Comparison of ENCODE assay signal across 8 cellular contexts in the genomic region with DNA sequence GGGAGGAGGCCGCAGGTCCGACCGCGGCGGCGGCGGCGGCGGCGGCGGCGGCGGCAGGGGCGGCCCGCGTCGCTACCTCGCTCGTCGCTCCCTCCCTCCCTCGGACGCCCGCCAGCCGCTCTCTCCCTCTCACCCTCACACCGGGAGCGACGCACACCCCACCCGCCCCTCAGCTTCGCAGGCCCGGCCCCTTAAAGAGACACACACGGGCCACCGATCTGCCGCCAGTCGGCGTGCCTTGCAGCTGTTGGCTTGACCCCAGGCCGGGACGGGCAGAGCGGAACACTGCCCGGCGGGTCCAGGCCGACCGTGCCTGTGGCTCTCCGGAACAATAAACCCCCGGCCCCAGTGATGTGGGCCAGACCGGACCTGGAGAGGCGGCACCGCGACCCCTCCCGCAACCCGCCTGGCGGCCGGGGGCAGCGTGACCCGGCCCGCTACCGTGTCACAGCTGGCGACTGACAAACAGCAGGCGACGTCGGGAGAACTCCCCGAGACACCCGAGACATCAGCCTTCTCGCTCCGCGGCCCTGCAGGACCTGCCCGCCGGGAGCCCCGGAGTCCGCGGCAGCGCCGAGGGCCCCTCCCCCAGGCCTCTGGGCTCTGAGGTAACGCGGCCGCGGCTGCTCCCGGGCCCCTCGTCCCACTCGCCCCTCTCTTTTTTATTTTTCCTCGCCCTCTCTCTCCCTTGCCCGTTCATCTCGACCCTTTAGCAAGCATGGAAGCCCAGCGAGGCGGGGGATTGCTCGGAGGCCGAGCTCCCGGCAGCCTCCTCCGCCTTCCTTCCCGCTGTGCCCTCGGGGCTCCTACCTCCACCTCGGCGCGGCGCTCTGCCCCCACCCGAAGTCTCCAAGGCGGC. TPM values are rescaled to one million over a fixed set of nuclear protein-coding genes. Genes with fewer than 3 reads are reported as not detected.
DNase-seq lines count a peak whose midpoint lies in the region; ATAC-seq, FAIRE-seq and TF ChIP-seq lines count a peak whose summit lies in the region.

A gene with protein sequence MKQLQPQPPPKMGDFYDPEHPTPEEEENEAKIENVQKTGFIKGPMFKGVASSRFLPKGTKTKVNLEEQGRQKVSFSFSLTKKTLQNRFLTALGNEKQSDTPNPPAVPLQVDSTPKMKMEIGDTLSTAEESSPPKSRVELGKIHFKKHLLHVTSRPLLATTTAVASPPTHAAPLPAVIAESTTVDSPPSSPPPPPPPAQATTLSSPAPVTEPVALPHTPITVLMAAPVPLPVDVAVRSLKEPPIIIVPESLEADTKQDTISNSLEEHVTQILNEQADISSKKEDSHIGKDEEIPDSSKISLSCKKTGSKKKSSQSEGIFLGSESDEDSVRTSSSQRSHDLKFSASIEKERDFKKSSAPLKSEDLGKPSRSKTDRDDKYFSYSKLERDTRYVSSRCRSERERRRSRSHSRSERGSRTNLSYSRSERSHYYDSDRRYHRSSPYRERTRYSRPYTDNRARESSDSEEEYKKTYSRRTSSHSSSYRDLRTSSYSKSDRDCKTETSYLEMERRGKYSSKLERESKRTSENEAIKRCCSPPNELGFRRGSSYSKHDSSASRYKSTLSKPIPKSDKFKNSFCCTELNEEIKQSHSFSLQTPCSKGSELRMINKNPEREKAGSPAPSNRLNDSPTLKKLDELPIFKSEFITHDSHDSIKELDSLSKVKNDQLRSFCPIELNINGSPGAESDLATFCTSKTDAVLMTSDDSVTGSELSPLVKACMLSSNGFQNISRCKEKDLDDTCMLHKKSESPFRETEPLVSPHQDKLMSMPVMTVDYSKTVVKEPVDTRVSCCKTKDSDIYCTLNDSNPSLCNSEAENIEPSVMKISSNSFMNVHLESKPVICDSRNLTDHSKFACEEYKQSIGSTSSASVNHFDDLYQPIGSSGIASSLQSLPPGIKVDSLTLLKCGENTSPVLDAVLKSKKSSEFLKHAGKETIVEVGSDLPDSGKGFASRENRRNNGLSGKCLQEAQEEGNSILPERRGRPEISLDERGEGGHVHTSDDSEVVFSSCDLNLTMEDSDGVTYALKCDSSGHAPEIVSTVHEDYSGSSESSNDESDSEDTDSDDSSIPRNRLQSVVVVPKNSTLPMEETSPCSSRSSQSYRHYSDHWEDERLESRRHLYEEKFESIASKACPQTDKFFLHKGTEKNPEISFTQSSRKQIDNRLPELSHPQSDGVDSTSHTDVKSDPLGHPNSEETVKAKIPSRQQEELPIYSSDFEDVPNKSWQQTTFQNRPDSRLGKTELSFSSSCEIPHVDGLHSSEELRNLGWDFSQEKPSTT (N-terminal part only) (minus strand): TSS at position 124 of the 859 bp plus-strand sequence. CDS start 189 bp downstream, outside the sequence.

- TF ChIP-seq RAD21 in H1 (IDR thresholded peaks at IDR 0.05 in 1 of 2, conservative IDR thresholded peaks at IDR 0.05 in 1 of 2; ENCODE audit: low read depth in 2 of 2, low read length in 2 of 2) = peak; percentile 39 to 50; a peak in 3 of 4 replicates

- H3K9ac ChIP-seq in H1 (replicated peaks in 1 of 4; ENCODE audit: extremely low read depth in 1 of 4, low read depth in 3 of 4, low read length in 3 of 4) (peak within 1 kb of the TSS; percentile 84 to 97 (median 89)), mesendoderm (ENCODE audit: low read length) (peak within 1 kb of the TSS; percentile 97)

- no peak within 1 kb of the TSS for H2BK20ac ChIP-seq in H1 (ENCODE audit: low read length)

- no peak; a peak in 1 of 3 replicates for TF ChIP-seq EP300 in H1 (IDR thresholded peaks at IDR 0.05; ENCODE audit: borderline replicate concordance in 1 of 2, low read depth in 2 of 2, low read length in 2 of 2)

- peak within 1 kb of the TSS; percentile 78 for H3K18ac ChIP-seq in H1 (ENCODE audit: extremely low read depth, low read length)
- peak within 1 kb of the TSS; percentile 95 for H3K18ac ChIP-seq in mesendoderm (ENCODE audit: low read length)

- CTCF ChIA-PET in H1 (lab: Charles Lee; ENCODE audit: partially characterized antibody) = interaction anchor here (0.8 to 1.2 kb wide), 4 partner anchors 17 to 77 kb away, joined by 3 read pairs; no protein-coding TSS in a partner anchor

- peaks cover 32 to 56% of the 10 kb centered on the region in 2 experiments for H3K79me2 ChIP-seq in H1 (ENCODE audit: control insufficient read depth in 1 of 2, insufficient read depth in 2 of 2, low read length in 2 of 2)
- peaks cover 53% of the 10 kb centered on the region for H3K79me2 ChIP-seq in mesendoderm (ENCODE audit: control insufficient read depth, insufficient read depth, low read length)

- H2BK12ac ChIP-seq in H1 (ENCODE audit: low read depth, low read length) = no peak within 1 kb of the TSS

- peak; percentile 85 for DNase-seq in CMK (ENCODE audit: low read depth)
- DNase-seq in HPDE6-E6E7 (ENCODE audit: extremely low spot score) = peak; percentile 50
- peak; percentile 91 for DNase-seq in NOMO-1 treated with DMSO at 0.1 percent for 48 hours (lab: John Stamatoyannopoulos, UW; ENCODE audit: unreplicated experiment)
- DNase-seq in activated CD8-positive, alpha-beta memory T cell treated with anti-CD3 and anti-CD28 coated beads for 48 hours (ENCODE audit: low read depth in 2 of 3, low spot score in 2 of 3) = peak; percentile 66 to 82 (median 74)
- DNase-seq in H1 (ENCODE audit: low read depth in 1 of 2, low spot score in 2 of 2) = peak; percentile 81 to 87
- peak; percentile 97 for DNase-seq in mesendoderm
- peak; percentile 77 for DNase-seq in stimulated activated CD8-positive, alpha-beta memory T cell treated with anti-CD3 and anti-CD28 coated beads, Interleukin-12 subunit alpha, Interleukin-12 subunit beta, amount 100 ng/mL, for 4 hours (ENCODE audit: low read depth)

- H3K23ac ChIP-seq in H1 (ENCODE audit: insufficient read length) = no peak within 1 kb of the TSS
- peak within 1 kb of the TSS; percentile 97 for H3K23ac ChIP-seq in mesendoderm (ENCODE audit: low read length)

- no peaks in the 10 kb centered on the region for H3K9me3 ChIP-seq in H1 (ENCODE audit: insufficient read depth in 2 of 2, low read depth in 1 of 2, low read length in 1 of 2)

- H4K5ac ChIP-seq in H1 (ENCODE audit: insufficient read length, low read depth, low read length) (peak within 1 kb of the TSS; percentile 88), mesendoderm (ENCODE audit: low read length) (no peak within 1 kb of the TSS)

- H2BK15ac ChIP-seq in H1 (ENCODE audit: low read length) (no peak within 1 kb of the TSS), mesendoderm (replicated peaks; ENCODE audit: low read depth) (no peak within 1 kb of the TSS)

- H3K27ac ChIP-seq in H1 (ENCODE audit: low read depth, low read length) (peak within 1 kb of the TSS; percentile 76), mesendoderm (ENCODE audit: low read depth, low read length) (peak within 1 kb of the TSS; percentile 99)

- H3K56ac ChIP-seq in H1 (replicated peaks; ENCODE audit: insufficient read length, low read depth, low read length) (peak within 1 kb of the TSS; percentile 86), mesendoderm (ENCODE audit: low read length) (peak within 1 kb of the TSS; percentile 92)

- H4K8ac ChIP-seq in H1 (ENCODE audit: extremely low read depth, insufficient read depth, low read length) (peak within 1 kb of the TSS; percentile 98), mesendoderm (ENCODE audit: low read depth, low read length) (peak within 1 kb of the TSS; percentile 57)

- H3K23me2 ChIP-seq in H1 (ENCODE audit: low read depth, low read length) = peaks cover 3% of the 10 kb centered on the region; the same call in 1 of the 2 replicates

- H3K14ac ChIP-seq in H1 (ENCODE audit: insufficient read length) = no peak within 1 kb of the TSS

- FAIRE-seq in H1 (lab: Jason Lieb, UNC) = no peak

- H3K4ac ChIP-seq in H1 (replicated peaks; ENCODE audit: insufficient read length, low read depth, low read length) (peak within 1 kb of the TSS; percentile 53), mesendoderm (ENCODE audit: low read depth, low read length) (peak within 1 kb of the TSS; percentile 99)

- ATAC-seq in GM19455 (IDR thresholded peaks at IDR 0.05; ENCODE audit: unreplicated experiment) = peak; percentile 70

- peak within 1 kb of the TSS; percentile 67 to 74 for H3K4me2 ChIP-seq in H1 (ENCODE audit: insufficient read depth in 1 of 2, low read depth in 2 of 2, low read length in 2 of 2)
- H3K4me2 ChIP-seq in mesendoderm (ENCODE audit: low read length) = peak within 1 kb of the TSS; percentile 80

- TF ChIP-seq CTCF in H1 (IDR thresholded peaks at IDR 0.05; ENCODE audit: control extremely low read depth in 1 of 3, insufficient read depth in 1 of 3, low read depth in 1 of 3, low read length in 3 of 3) = peak; percentile 20 to 33 (median 31)

- H3K36me3 ChIP-seq in H1 (ENCODE audit: control insufficient read depth in 2 of 4, insufficient read depth in 4 of 4, low read length in 3 of 4) (no peaks in the 10 kb centered on the region), mesendoderm (ENCODE audit: control insufficient read depth, insufficient read depth, low read length) (no peaks in the 10 kb centered on the region)

- H3K27me3 ChIP-seq in H1 (replicated peaks in 1 of 4; ENCODE audit: control insufficient read depth in 3 of 4, extremely low read depth in 1 of 4, insufficient read depth in 3 of 4, low read length in 3 of 4) (no peaks in the 10 kb centered on the region), mesendoderm (ENCODE audit: insufficient read depth, low read length, poor library complexity) (no peaks in the 10 kb centered on the region)

- H3K79me1 ChIP-seq in H1 (ENCODE audit: low read depth, low read length) (no peaks in the 10 kb centered on the region), mesendoderm (ENCODE audit: low read length) (peaks cover 11% of the 10 kb centered on the region)

- H4K20me1 ChIP-seq in H1 (replicated peaks in 1 of 2; ENCODE audit: control insufficient read depth in 1 of 2, insufficient read depth in 2 of 2, low read length in 2 of 2) = peaks cover 4 to 9% of the 10 kb centered on the region in 2 experiments

- peak within 1 kb of the TSS; percentile 56 to 91 (median 81) for H3K4me3 ChIP-seq in H1 (ENCODE audit: extremely low read depth in 1 of 4, insufficient read depth in 2 of 4, low read depth in 3 of 4, low read length in 4 of 4)
- H3K4me3 ChIP-seq in mesendoderm (ENCODE audit: low read length) = peak within 1 kb of the TSS; percentile 95

- TF ChIP-seq POLR2A in H1 (IDR thresholded peaks at IDR 0.05; ENCODE audit: control extremely low read depth in 1 of 2, low read depth in 2 of 2, low read length in 2 of 2) = peak; percentile 17 to 77

- H4K91ac ChIP-seq in H1 (replicated peaks; ENCODE audit: insufficient read length, low read length) = peak within 1 kb of the TSS; percentile 54

- no peak within 1 kb of the TSS for H2AK5ac ChIP-seq in H1 (ENCODE audit: low read depth, low read length)
- H2AK5ac ChIP-seq in mesendoderm (ENCODE audit: low read length) = no peak within 1 kb of the TSS

- H3K4me1 ChIP-seq in H1 (replicated peaks in 1 of 4; ENCODE audit: control insufficient read depth in 3 of 4, insufficient read depth in 4 of 4, low read length in 3 of 4) (peaks cover 0 to 7% (median 4%) of the 10 kb centered on the region in 4 experiments; a peak in 3 of 7 replicates), mesendoderm (ENCODE audit: control insufficient read depth, low read depth, low read length) (peaks cover 2% of the 10 kb centered on the region)

- peak within 1 kb of the TSS; percentile 9 for H2AFZ ChIP-seq in H1 (ENCODE audit: low read length)

- WGBS in H1 (ENCODE audit: extremely low coverage in 1 of 2, insufficient coverage in 1 of 2, insufficient read length in 1 of 2, insufficient replicate concordance in 2 of 2, low coverage in 1 of 2, low lambda C conversion rate in 2 of 2, missing lambda C conversion rate in 1 of 2), 2 experiments = 2% methylated on average over 37 of the region's 96 CpGs; no CpG with 5 or more reads in 1 of the 2 experiments
- no CpG with 5 or more reads among the region's 96 CpGs for WGBS in mesendoderm (ENCODE audit: extremely low coverage, insufficient coverage, low lambda C conversion rate)

- H2BK120ac ChIP-seq in H1 (replicated peaks; ENCODE audit: low read depth, low read length) (no peak within 1 kb of the TSS), mesendoderm (ENCODE audit: low read depth, low read length) (peak within 1 kb of the TSS; percentile 86)

- peak within 1 kb of the TSS; percentile 75 for H2BK5ac ChIP-seq in H1 (ENCODE audit: low read depth, low read length)
- H2BK5ac ChIP-seq in mesendoderm (ENCODE audit: low read length) = peak within 1 kb of the TSS; percentile 76

- POLR2A ChIA-PET in H1 (lab: Charles Lee; ENCODE audit: partially characterized antibody) = interaction anchor here (0.6 to 2.9 kb wide), 25 partner anchors 11 to 383 kb away, joined by 3 to 13 read pairs (median 4); partner anchors contain the start of genes KIF9, KLHL18 and PTPN23

RNA-seq across cellular contexts. Expression of the gene that starts here (rescaled TPM):
- 44.6 and 46.3 TPM in 2 replicates for total RNA-seq in H1 (2021; fragmentation: NEBNext Ultra II Directional; extraction: Animal tissue kit (Norgen Biotek cat#: 25700))
- 10.6 and 15.7 TPM in 2 replicates for polyA plus RNA-seq in H1 (2011; rRNA removed)
- 16.8 TPM for polyA plus RNA-seq in H1 (2011; cell fraction: cytosol; rRNA removed)
- 26.9 TPM for polyA plus RNA-seq in H1 (2011; cell fraction: nucleus; rRNA removed)
- 19.6 to 29.6 TPM (median 23.5 TPM) in 4 replicates for polyA plus RNA-seq in H1 (2012, experiment 1 of 2)
- 1.8 TPM for polyA plus RNA-seq in H1 (2012, experiment 2 of 2)
- 23.9 TPM for polyA plus RNA-seq in H1 (2013, experiment 1 of 2)
- 21.5 TPM for polyA plus RNA-seq in H1 (2013, experiment 2 of 2)
- 38.8 and 46.3 TPM in 2 replicates for polyA minus RNA-seq in H1 (2011; rRNA and poly(A)+ RNA removed)
- 22.3 TPM for polyA minus RNA-seq in H1 (2011; cell fraction: cytosol; rRNA and poly(A)+ RNA removed)
- 65.0 TPM for polyA minus RNA-seq in H1 (2011; cell fraction: nucleus; rRNA and poly(A)+ RNA removed)
- polyA plus RNA-seq in mesendoderm (2013, experiment 1 of 2) = 21.0 TPM
- polyA plus RNA-seq in mesendoderm (2013, experiment 2 of 2) = 20.5 TPM

Comparison
In these comparisons a context has a peak if more than half of its experiments do, and no peak if none do; other contexts are left out.
1. Peak in every context shown above with its lines: DNase-seq, ATAC-seq, H3K4me3 ChIP-seq and H3K27ac ChIP-seq.